In genomic region chr2:50614056-50614455, GRCh38 we compare ENCODE assay signal across 13 cellular contexts.
"Had no signal": no experiment of that assay in that cellular context is flagged by ENCODE, and none has a peak within 500 bp of the region (broad histone marks: within the 10 kb centered on the region; RNA-seq: fewer than 3 reads in every experiment).

No MANE protein-coding gene starts in this region.

- DNase-seq: activated CD4-positive, alpha-beta T cell treated with anti-CD3 and anti-CD28 coated beads for 48 hours; activated CD8-positive, alpha-beta T cell treated with anti-CD3 and anti-CD28 coated beads for 36 hours; activated effector memory CD4-positive, alpha-beta T cell treated with anti-CD3 and anti-CD28 coated beads, Interleukin-2, amount 50 U/mL, for 16 hours; activated T-cell treated with anti-CD3 and anti-CD28 coated beads, Interleukin-2, amount 50 U/mL, for 48 hours; left lung; naive thymus-derived CD4-positive, alpha-beta T cell; stimulated activated CD4-positive, alpha-beta T cell treated with anti-CD3 and anti-CD28 coated beads, Interleukin-2, amount 100 ng/mL, for 48 hours; stimulated activated naive B cell treated with anti-CD40 and anti-IgM and Interleukin-4, amounts not matched to agents 10 μg/mL and 1 μg/mL and 100 μg/mL, for 72 hours; thyroid gland had no signal

- H3K36me3 ChIP-seq: left lung, thyroid gland had no signal

- H3K4me3 ChIP-seq: left lung, thyroid gland had no signal

- H3K27ac ChIP-seq: left lung, parathyroid adenoma, thyroid gland had no signal

- ATAC-seq: activated CD8-positive, alpha-beta T cell treated with anti-CD3 and anti-CD28 coated beads for 36 hours; left lung; naive thymus-derived CD4-positive, alpha-beta T cell; stimulated activated naive B cell treated with anti-CD40 and anti-IgM and Interleukin-4, amounts not matched to agents 10 μg/mL and 1 μg/mL and 100 μg/mL, for 72 hours; WTC11 had no signal

- FAIRE-seq: TTC549, urothelium cell line had no signal

- H3K27me3 ChIP-seq: left lung, thyroid gland had no signal
